In genomic region chr4:87886083-87886482, GRCh38 we compare ENCODE assay signal across 18 cellular contexts. TPM values are rescaled to one million over a fixed set of nuclear protein-coding genes. Genes with fewer than 3 reads are reported as not detected.
DNase-seq lines count a peak whose midpoint lies in the region; ATAC-seq, FAIRE-seq and TF ChIP-seq lines count a peak whose summit lies in the region.
"Had no signal": no experiment of that assay in that cellular context is flagged by ENCODE, and none has a peak within 500 bp of the region (broad histone marks: within the 10 kb centered on the region; RNA-seq: fewer than 3 reads in every experiment).

No MANE protein-coding gene starts in this region.

- H3K4me3 ChIP-seq in BLaER1 (no peak overlapping the region), K562 (no peak overlapping the region), urinary bladder (ENCODE audit: low read depth, low read length) (no peak overlapping the region)
- H3K4me3 ChIP-seq: HAP-1 had no signal

- no peak for DNase-seq in Calu3
- DNase-seq in K562 (ENCODE audit: extremely low read depth in 1 of 4, low spot score in 3 of 4) = no peak
- no peak for DNase-seq in activated naive CD4-positive, alpha-beta T cell treated with anti-CD3 and anti-CD28 coated beads, Interleukin-2, amount 50 U/mL, for 72 hours (ENCODE audit: low spot score in 2 of 2)
- DNase-seq in NCI-H2227 (lab: John Stamatoyannopoulos, UW; ENCODE audit: unreplicated experiment) = no peak
- DNase-seq: ACHN; CD8-positive, alpha-beta T cell; COR-L47; GF-D8; GOT3 had no signal

- no peak for FAIRE-seq in K562 (lab: Jason Lieb, UNC)
- FAIRE-seq: A204.1, D721Med had no signal

- H3K27me3 ChIP-seq in BLaER1 = no peaks in the 10 kb centered on the region
- no peaks in the 10 kb centered on the region for H3K27me3 ChIP-seq in K562 (ENCODE audit: control insufficient read depth in 2 of 2, insufficient read depth in 2 of 2, low read length in 2 of 2)

- no peak for ATAC-seq in K562
- no peak for ATAC-seq in activated naive CD4-positive, alpha-beta T cell treated with anti-CD3 and anti-CD28 coated beads, Interleukin-2, amount 50 U/mL, for 72 hours
- no peak for ATAC-seq in GM21825 (IDR thresholded peaks at IDR 0.05; ENCODE audit: unreplicated experiment)
- ATAC-seq: CD8-positive, alpha-beta T cell had no signal

- TF ChIP-seq CTCF in Calu3 (IDR thresholded peaks at IDR 0.05; ENCODE audit: unreplicated experiment) (no peak), K562 (IDR thresholded peaks at IDR 0.05 in 2 of 3, conservative IDR thresholded peaks at IDR 0.05 in 1 of 3; ENCODE audit: insufficient read depth in 2 of 3, low read depth in 1 of 3, low read length in 3 of 3) (no peak)

- H3K4me1 Mint-ChIP-seq in Calu3 (ENCODE audit: low read depth, unreplicated experiment) = peaks cover 41% of the 10 kb centered on the region

- H3K4me1 ChIP-seq in BLaER1 (peaks cover 64% of the 10 kb centered on the region), K562 (replicated peaks in 1 of 2; ENCODE audit: control insufficient read depth in 2 of 2, insufficient read depth in 2 of 2, low read length in 2 of 2) (no peaks in the 10 kb centered on the region), urinary bladder (ENCODE audit: insufficient read depth) (no peaks in the 10 kb centered on the region)
- H3K4me1 ChIP-seq: HAP-1 had no signal

- H3K27me3 Mint-ChIP-seq in Calu3 (ENCODE audit: unreplicated experiment) = no peaks in the 10 kb centered on the region

- no peaks in the 10 kb centered on the region for H3K9me1 ChIP-seq in K562 (ENCODE audit: control insufficient read depth, insufficient read depth, low read length)

- TF ChIP-seq RAD21 in K562 (CRISPR knock-in tag; conservative IDR thresholded peaks at IDR 0.05 in 1 of 2, IDR thresholded peaks at IDR 0.05 in 1 of 2) = no peak

- no peak overlapping the region for H3K9ac ChIP-seq in BLaER1
- H3K9ac ChIP-seq in K562 (ENCODE audit: insufficient read depth in 1 of 2, low read depth in 2 of 2, low read length in 2 of 2) = no peak overlapping the region
- H3K9ac ChIP-seq: KMS-11 had no signal

- H3K27ac ChIP-seq in BLaER1 = peak overlapping the region; percentile 83
- no peak overlapping the region for H3K27ac ChIP-seq in K562 (ENCODE audit: extremely low read depth, low read depth, low read length)
- H3K27ac ChIP-seq in urinary bladder (ENCODE audit: low read depth) = peak overlapping the region; percentile 33
- H3K27ac ChIP-seq: KMS-11 had no signal

- H3K4me3 Mint-ChIP-seq in Calu3 (ENCODE audit: low read depth, unreplicated experiment) = no peak overlapping the region
- H3K4me3 Mint-ChIP-seq: CD8-positive, alpha-beta T cell had no signal

- 2% methylated on average over 6 of the region's 6 CpGs for WGBS in K562 (ENCODE audit: insufficient coverage, low coverage, missing lambda C conversion rate)
- WGBS in urinary bladder = 68% methylated on average over 6 of the region's 6 CpGs

- peaks cover 45% of the 10 kb centered on the region for H3K9me3 ChIP-seq in BLaER1
- no peaks in the 10 kb centered on the region for H3K9me3 ChIP-seq in K562 (replicated peaks; ENCODE audit: control insufficient read depth, insufficient read depth, low read depth, low read length)
- H3K9me3 ChIP-seq: HAP-1 had no signal

- TF ChIP-seq POLR2A in K562 (conservative IDR thresholded peaks at IDR 0.05) = no peak

- no peaks in the 10 kb centered on the region for H3K79me2 ChIP-seq in K562 (ENCODE audit: control insufficient read depth, insufficient read depth, low read length)

- H3K4me2 ChIP-seq in BLaER1 = peak overlapping the region; percentile 72
- H3K4me2 ChIP-seq in K562 (ENCODE audit: insufficient read depth, low read length) = no peak overlapping the region
- H3K4me2 ChIP-seq: KMS-11 had no signal

- H4K20me1 ChIP-seq in BLaER1 (no peaks in the 10 kb centered on the region), K562 (replicated peaks; ENCODE audit: control insufficient read depth, insufficient read depth, low read length) (no peaks in the 10 kb centered on the region)

- no peak overlapping the region for H2AFZ ChIP-seq in K562 (ENCODE audit: low read depth, low read length)

- in situ Hi-C loops in K562 (cut with MboI) = no loop called here

- intact Hi-C loops in Calu3 (cut with micrococcal nuclease; ENCODE audit: unreplicated experiment) = no loop called here
- intact Hi-C loops in K562 (cut with micrococcal nuclease) = no loop called here

- CTCF ChIA-PET in Calu3 (lab: Charles Lee) (interaction anchor here (0.8 kb wide), 1 partner anchor 16 kb away, joined by 3 read pairs; no protein-coding TSS in a partner anchor), K562 (lab: Yijun Ruan, JAX; ENCODE audit: low intra/inter-chr PET ratio) (no interaction called here)

- POLR2A ChIA-PET in K562 (lab: Yijun Ruan, JAX) = interaction anchor here (0.6 kb wide), 1 partner anchor 14 kb away, joined by 3 read pairs; no protein-coding TSS in a partner anchor

- no peaks in the 10 kb centered on the region for H3K36me3 Mint-ChIP-seq in Calu3 (ENCODE audit: insufficient read depth, unreplicated experiment)
- peaks cover 0 to 10% of the 10 kb centered on the region in 2 donors for H3K36me3 Mint-ChIP-seq in activated naive CD4-positive, alpha-beta T cell treated with anti-CD3 and anti-CD28 coated beads, Interleukin-2, amount 50 U/mL, for 72 hours
- H3K36me3 Mint-ChIP-seq: CD8-positive, alpha-beta T cell had no signal

- BruUV-seq in Calu3 (replicated peaks; lab: Mats Ljungman, UMichigan) (no TSS peak), K562 (replicated peaks; lab: Mats Ljungman, UMichigan) (no TSS peak)

- TF ChIP-seq EP300 in K562 (IDR thresholded peaks at IDR 0.05; ENCODE audit: low read length) = no peak

- H3K9me3 Mint-ChIP-seq in Calu3 (ENCODE audit: low read depth, unreplicated experiment) = peaks cover 5% of the 10 kb centered on the region
- H3K9me3 Mint-ChIP-seq in activated naive CD4-positive, alpha-beta T cell treated with anti-CD3 and anti-CD28 coated beads, Interleukin-2, amount 50 U/mL, for 72 hours = peaks cover 0 to 5% of the 10 kb centered on the region in 2 donors

- peak overlapping the region; percentile 1 for H3K27ac Mint-ChIP-seq in Calu3 (ENCODE audit: unreplicated experiment)
- no peak overlapping the region for H3K27ac Mint-ChIP-seq in activated naive CD4-positive, alpha-beta T cell treated with anti-CD3 and anti-CD28 coated beads, Interleukin-2, amount 50 U/mL, for 72 hours
- H3K27ac Mint-ChIP-seq: CD8-positive, alpha-beta T cell had no signal

- no peaks in the 10 kb centered on the region for H3K36me3 ChIP-seq in BLaER1
- no peaks in the 10 kb centered on the region for H3K36me3 ChIP-seq in K562 (ENCODE audit: control insufficient read depth, insufficient read depth, low read length)
- no peaks in the 10 kb centered on the region for H3K36me3 ChIP-seq in urinary bladder (ENCODE audit: insufficient read depth)
- H3K36me3 ChIP-seq: HAP-1 had no signal

TF ChIP-seq in K562, 482 proteins besides CTCF, POLR2A, EP300 and RAD21:
- TF ChIP-seq STAG1 (CRISPR knock-in tag; IDR thresholded peaks at IDR 0.05; ENCODE audit: borderline replicate concordance) = no peak
- 0 out of 2 replicates have a peak, but pooled peaks have one; percentile 38 for TF ChIP-seq ATF7 (IDR thresholded peaks at IDR 0.05)
- TF ChIP-seq POLR2B (IDR thresholded peaks at IDR 0.05; ENCODE audit: low read depth, partially characterized antibody) = no peak
- TF ChIP-seq ATF3 (IDR thresholded peaks at IDR 0.05) = peak; percentile 59
- no peak for TF ChIP-seq ATF3 (CRISPR knock-in tag; conservative IDR thresholded peaks at IDR 0.05)
- TF ChIP-seq USF2 (CRISPR knock-in tag; IDR thresholded peaks at IDR 0.05) = no peak
- TF ChIP-seq ATF1 (CRISPR knock-in tag; IDR thresholded peaks at IDR 0.05) = no peak
- TF ChIP-seq ATF1 (tag; IDR thresholded peaks at IDR 0.05) = peak; percentile 28; the same call in 1 of the 2 replicates

RNA-seq across cellular contexts. Expression of gene MEPE, which starts 53.3 kb away (rescaled TPM):
- total RNA-seq in Calu3 (2022) (not detected in 2 replicates), K562 (2014; rRNA removed) (not detected in 2 replicates), K562 (2014; rRNA removed; fragmentation: Illumina TruSeq; extraction: Trizol) (not detected in 2 replicates), K562 (2015; rRNA removed; fragmentation: Illumina TruSeq; extraction: Trizol) (not detected in 2 replicates), K562 (2021) (not detected in 2 replicates), urinary bladder (not detected)
- not detected in 2 replicates for total RNA-seq in K562 (2011; cell fraction: chromatin; rRNA removed; ENCODE audit: low replicate concordance)
- not detected in 2 replicates for total RNA-seq in K562 (2011; cell fraction: nucleolus; rRNA removed)
- total RNA-seq in K562 (2011; cell fraction: nucleoplasm; rRNA removed) = not detected in 2 replicates
- polyA plus RNA-seq in K562 (2011; rRNA removed) (not detected in 2 replicates), K562 (2014; fragmentation: Illumina TruSeq; extraction: Trizol) (not detected in 2 replicates), K562 (2014; fragmentation: Nextera tagmentation; extraction: Ambion mirVana) (not detected), K562 (2014; rRNA removed) (not detected in 2 replicates), urinary bladder (not detected)
- polyA plus RNA-seq in K562 (2011; cell fraction: cytosol; rRNA removed) = not detected in 2 replicates
- polyA plus RNA-seq in K562 (2011; cell fraction: nucleus; rRNA removed) = not detected in 2 replicates
- polyA plus RNA-seq in K562 (2012) = not detected in 2 replicates
- not detected in 2 replicates for polyA minus RNA-seq in K562 (2011; rRNA and poly(A)+ RNA removed)
- not detected in 2 replicates for polyA minus RNA-seq in K562 (2011; cell fraction: cytosol; rRNA and poly(A)+ RNA removed)
- not detected in 2 replicates for polyA minus RNA-seq in K562 (2011; cell fraction: nucleus; rRNA and poly(A)+ RNA removed)
- total RNA-seq in activated naive CD4-positive, alpha-beta T cell treated with anti-CD3 and anti-CD28 coated beads, Interleukin-2, amount 50 U/mL, for 72 hours = not detected
- total RNA-seq: CD8-positive, alpha-beta T cell; Daoy had no signal
- polyA plus RNA-seq: BJ had no signal
